In genomic region chr10:72175166-72175565, GRCh38 we compare ENCODE assay signal across 2 cellular contexts.
TF ChIP-seq lines count a peak whose summit lies in the region.

No MANE protein-coding gene starts in this region.

TF ChIP-seq in IMR-90, 13 proteins besides CTCF, POLR2A, EP300 and RAD21:
- TF ChIP-seq USF2 (IDR thresholded peaks at IDR 0.05; ENCODE audit: low read depth, low read length) (no peak), RFX5 (IDR thresholded peaks at IDR 0.05; ENCODE audit: low read depth, low read length) (no peak), FOS (IDR thresholded peaks at IDR 0.05; ENCODE audit: low read depth, low read length) (no peak), MAZ (IDR thresholded peaks at IDR 0.05; ENCODE audit: borderline replicate concordance, low read depth, low read length) (no peak), ELK1 (IDR thresholded peaks at IDR 0.05; ENCODE audit: borderline replicate concordance, low read depth, low read length) (no peak), MAFK (IDR thresholded peaks at IDR 0.05; ENCODE audit: low read depth, low read length) (peak; percentile 39; the same call in 1 of the 2 replicates), CHD1 (IDR thresholded peaks at IDR 0.05; ENCODE audit: low read depth, low read length) (no peak), SMC3 (IDR thresholded peaks at IDR 0.05; ENCODE audit: low read depth, low read length) (no peak), RCOR1 (IDR thresholded peaks at IDR 0.05; ENCODE audit: insufficient replicate concordance, low read length) (no peak), MXI1 (IDR thresholded peaks at IDR 0.05; ENCODE audit: borderline replicate concordance, low read depth, low read length) (no peak), BHLHE40 (IDR thresholded peaks at IDR 0.05; ENCODE audit: low read depth, low read length) (no peak), CEBPB (IDR thresholded peaks at IDR 0.05; ENCODE audit: low read depth, low read length) (no peak), NFE2L2 (IDR thresholded peaks at IDR 0.05; ENCODE audit: low read depth, low read length) (peak; percentile 67)

TF ChIP-seq in K562, 482 proteins besides CTCF, POLR2A, EP300 and RAD21:
- TF ChIP-seq KDM1A (IDR thresholded peaks at IDR 0.05) (peak; percentile 39 to 48; a peak in 2 of 4 replicates), ZNF592 (IDR thresholded peaks at IDR 0.05) (0 out of 2 replicates have a peak, but pooled peaks have one; percentile 48), MEF2A (IDR thresholded peaks at IDR 0.05; ENCODE audit: control insufficient read depth, low read depth, low read length) (peak; percentile 68; the same call in 1 of the 2 replicates), ATF3 (IDR thresholded peaks at IDR 0.05) (0 out of 2 replicates have a peak, but pooled peaks have one; percentile 32), ATF3 (CRISPR knock-in tag; conservative IDR thresholded peaks at IDR 0.05) (no peak), SMARCA4 (IDR thresholded peaks at IDR 0.05) (0 out of 2 replicates have a peak, but pooled peaks have one; percentile 12), C11orf30 (IDR thresholded peaks at IDR 0.05; ENCODE audit: low read depth) (peak; percentile 87), SRSF9 (IDR thresholded peaks at IDR 0.05; ENCODE audit: borderline replicate concordance, low read depth, low read length) (no peak), MAFK (IDR thresholded peaks at IDR 0.05; ENCODE audit: low read length) (peak; percentile 46; the same call in 1 of the 2 replicates), NFE2 (IDR thresholded peaks at IDR 0.05; ENCODE audit: low read depth) (peak; percentile 81), ELK1 (CRISPR knock-in tag; IDR thresholded peaks at IDR 0.05) (no peak), ZNF316 (IDR thresholded peaks at IDR 0.05) (peak; percentile 93), NFE2L1 (tag; IDR thresholded peaks at IDR 0.05; ENCODE audit: borderline replicate concordance, low read depth) (peak; percentile 19; the same call in 1 of the 2 replicates), MAFG (tag; conservative IDR thresholded peaks at IDR 0.05) (peak; percentile 73), MAFF (IDR thresholded peaks at IDR 0.05; ENCODE audit: low read length) (peak; percentile 65; the same call in 1 of the 2 replicates), PCBP2 (IDR thresholded peaks at IDR 0.05; ENCODE audit: low read depth, low read length, poor library complexity, severe bottlenecking) (no peak), RBM39 (optimal IDR thresholded peaks at IDR 0.05; ENCODE audit: low read depth, low read length) (no peak)
TF ChIP-seq in K562: peak in this region for 12.
